Comparison of ENCODE assay signal across 9 cellular contexts in the genomic region with DNA sequence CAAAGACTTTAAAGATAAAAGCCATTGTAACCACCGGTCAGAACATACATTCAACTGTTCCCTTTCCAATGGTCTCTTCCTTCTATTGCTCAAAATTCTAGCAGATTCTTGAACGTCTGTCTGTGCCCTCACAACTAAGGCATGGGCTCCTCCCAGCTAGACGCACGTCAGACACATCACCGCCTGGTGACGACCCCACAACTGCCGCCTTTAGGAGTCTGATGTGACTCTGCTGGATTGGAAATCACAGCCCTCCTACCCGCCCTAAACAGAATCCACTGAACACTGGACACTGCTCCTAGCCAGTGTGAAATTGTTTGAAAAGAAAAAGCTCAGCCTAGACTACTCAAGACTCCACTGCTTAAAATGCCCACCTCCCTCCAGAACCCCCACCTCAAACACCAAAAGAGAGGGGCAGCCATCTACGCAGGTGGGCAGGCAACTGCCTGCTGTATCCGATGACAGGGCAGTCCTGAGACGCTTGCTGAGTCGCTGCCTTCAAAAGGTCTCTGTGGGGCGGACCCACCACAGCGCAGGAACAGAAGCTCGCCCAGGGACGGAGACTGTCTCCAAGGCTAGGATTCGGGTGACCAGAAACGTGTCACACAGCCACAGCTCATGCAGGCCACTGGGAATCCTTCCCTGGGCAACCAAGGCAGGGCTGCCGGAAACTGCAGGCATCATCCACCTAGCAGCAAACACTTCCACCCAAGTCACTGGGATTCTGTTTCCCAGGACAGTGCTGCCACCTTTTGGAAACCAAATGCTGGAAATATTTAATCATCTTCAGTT. TPM values are rescaled to one million over a fixed set of nuclear protein-coding genes. Genes with fewer than 3 reads are reported as not detected.
DNase-seq lines count a peak whose midpoint lies in the region; ATAC-seq and TF ChIP-seq lines count a peak whose summit lies in the region.
"Had no signal": no experiment of that assay in that cellular context is flagged by ENCODE, and none has a peak within 500 bp of the region (broad histone marks: within the 10 kb centered on the region; RNA-seq: fewer than 3 reads in every experiment).

No MANE protein-coding gene starts in this region.

- in situ Hi-C loops in GM13977 (cut with MboI; ENCODE audit: low pct_unique_long_range_greater_than_20kb, low sequenced_read_pairs, unreplicated experiment): no loop called here

- H3K27ac ChIP-seq in OCI-LY1 (ENCODE audit: low read depth, low read length, poor library complexity, severe bottlenecking): no peak overlapping the region
- H3K27ac ChIP-seq in fibroblast of lung (ENCODE audit: insufficient read depth, low read length): no peak overlapping the region
- H3K27ac ChIP-seq: skin epidermis had no signal

- H4K20me1 ChIP-seq in OCI-LY1 (ENCODE audit: insufficient read depth, low read length) (no peaks in the 10 kb centered on the region), fibroblast of lung (ENCODE audit: control insufficient read depth, extremely low read depth, insufficient read depth, low read length) (no peaks in the 10 kb centered on the region)

- no peak overlapping the region for H3K27ac Mint-ChIP-seq in osteocyte (ENCODE audit: unreplicated experiment)

- H3K4me3 ChIP-seq in OCI-LY1 (ENCODE audit: low read depth, low read length, poor library complexity, severe bottlenecking) (no peak overlapping the region), fibroblast of lung (replicated peaks in 1 of 4; ENCODE audit: control extremely low read depth in 1 of 4, insufficient read depth in 1 of 4, low read depth in 3 of 4, low read length in 4 of 4) (no peak overlapping the region)
- H3K4me3 ChIP-seq: skin epidermis had no signal

- H3K36me3 ChIP-seq in OCI-LY1 (ENCODE audit: insufficient read depth, low read length) (no peaks in the 10 kb centered on the region), fibroblast of lung (ENCODE audit: control insufficient read depth, insufficient read depth, low read length) (no peaks in the 10 kb centered on the region)

- H3K4me1 Mint-ChIP-seq in osteocyte (ENCODE audit: unreplicated experiment): no peaks in the 10 kb centered on the region

- no peaks in the 10 kb centered on the region for H3F3A ChIP-seq in OCI-LY1 (ENCODE audit: insufficient read depth, low read length)

- H3K36me3 Mint-ChIP-seq in osteocyte (ENCODE audit: unreplicated experiment): no peaks in the 10 kb centered on the region

- no peaks in the 10 kb centered on the region for H3K27me3 Mint-ChIP-seq in osteocyte (ENCODE audit: unreplicated experiment)

- H3K27me3 ChIP-seq in OCI-LY1 (ENCODE audit: insufficient read depth, low read length): peaks cover 17% of the 10 kb centered on the region; the same call in 1 of the 2 replicates
- no peaks in the 10 kb centered on the region for H3K27me3 ChIP-seq in fibroblast of lung (ENCODE audit: control insufficient read depth, insufficient read depth, low read length)

- H3K79me2 ChIP-seq in OCI-LY1 (ENCODE audit: insufficient read depth, low read length) (no peaks in the 10 kb centered on the region), fibroblast of lung (ENCODE audit: control insufficient read depth, insufficient read depth, low read length) (no peaks in the 10 kb centered on the region)

- H3K4me2 ChIP-seq in OCI-LY1 (ENCODE audit: low read length) (no peak overlapping the region), fibroblast of lung (ENCODE audit: extremely low read depth, insufficient read depth, low read length) (no peak overlapping the region)

- TF ChIP-seq CTCF in GM13977 (IDR thresholded peaks at IDR 0.05; ENCODE audit: extremely low read depth, insufficient read depth, missing control alignments) (peak; percentile 14), OCI-LY1 (IDR thresholded peaks at IDR 0.05; ENCODE audit: low read length) (peak; percentile 25; the same call in 1 of the 2 replicates), fibroblast of lung (conservative IDR thresholded peaks at IDR 0.05 in 1 of 2, IDR thresholded peaks at IDR 0.05 in 1 of 2; ENCODE audit: low read depth in 1 of 2, low read length in 2 of 2) (peak; percentile 16 to 30), osteocyte (IDR thresholded peaks at IDR 0.05) (peak; percentile 64)

- H2AFZ ChIP-seq in OCI-LY1 (ENCODE audit: low read length) (no peak overlapping the region), fibroblast of lung (ENCODE audit: low read length) (no peak overlapping the region)

- no peak for ATAC-seq in HG02852 (IDR thresholded peaks at IDR 0.05; ENCODE audit: unreplicated experiment)

- no peaks in the 10 kb centered on the region for H3K9me2 ChIP-seq in OCI-LY1 (ENCODE audit: low read depth, low read length)

- H3K9me3 Mint-ChIP-seq in osteocyte (ENCODE audit: unreplicated experiment): no peaks in the 10 kb centered on the region
- H3K9me3 Mint-ChIP-seq: central memory CD8-positive, alpha-beta T cell had no signal

- H3K9me3 ChIP-seq in OCI-LY1 (ENCODE audit: low read length) (no peaks in the 10 kb centered on the region), fibroblast of lung (ENCODE audit: control insufficient read depth, insufficient read depth, low read depth, low read length) (no peaks in the 10 kb centered on the region)

- DNase-seq in GM13977 (ENCODE audit: low spot score) (no peak), fibroblast of lung (ENCODE audit: low read depth in 2 of 2) (peak; percentile 36 to 44), osteocyte (ENCODE audit: extremely low spot score, unreplicated experiment) (peak; percentile 81), T1000 (lab: John Stamatoyannopoulos, UW) (no peak)
- no peak for DNase-seq in activated CD4-positive, alpha-beta T cell treated with anti-CD3 and anti-CD28 coated beads, Interleukin-2, amount 50 U/mL, for 48 hours

- H3K4me3 Mint-ChIP-seq in osteocyte (ENCODE audit: unreplicated experiment): no peak overlapping the region
- H3K4me3 Mint-ChIP-seq: central memory CD8-positive, alpha-beta T cell had no signal

- peaks cover 34% of the 10 kb centered on the region for H3K4me1 ChIP-seq in OCI-LY1 (ENCODE audit: insufficient read depth, low read length, severe bottlenecking)
- H3K4me1 ChIP-seq in fibroblast of lung (ENCODE audit: control insufficient read depth, extremely low read depth, insufficient read depth, low read length): no peaks in the 10 kb centered on the region

- no peak overlapping the region for H3K9ac ChIP-seq in OCI-LY1 (ENCODE audit: low read length)
- H3K9ac ChIP-seq in fibroblast of lung (ENCODE audit: insufficient read depth, low read length): no peak overlapping the region

RNA-seq across cellular contexts. Expression of gene GSDME, which starts 34.7 kb away (rescaled TPM):
- total RNA-seq in fibroblast of lung: 40.1 and 57.1 TPM in 2 replicates
- 28.1 and 40.8 TPM in 2 replicates for polyA plus RNA-seq in fibroblast of lung
- 29.2 and 38.8 TPM in 2 replicates for polyA plus RNA-seq in fibroblast of lung (2012)
- polyA minus RNA-seq in fibroblast of lung (ENCODE audit: low replicate concordance): 25.6 and 44.5 TPM in 2 replicates
- total RNA-seq in osteocyte: 10.2 and 11.9 TPM in 2 replicates

Comparison
In these comparisons a context has a peak if more than half of its experiments do, and no peak if none do; other contexts are left out.
1. DNase-seq: peak in fibroblast of lung (2 of 2) and osteocyte (single experiment); none in GM13977 (single experiment), T1000 (single experiment) and activated CD4-positive, alpha-beta T cell treated with anti-CD3 and anti-CD28 coated beads, Interleukin-2, amount 50 U/mL, for 48 hours (0 of 2).
2. CTCF ChIP-seq: peak in every context shown above with its lines; median percentile 64 in osteocyte; 25 in OCI-LY1; 23 in fibroblast of lung; 14 in GM13977.